21 cellular contexts compared by ENCODE assay signal in genomic region chr16:49733278-49734009, GRCh38.
"Had no signal": no experiment of that assay in that cellular context is flagged by ENCODE, and none has a peak within 500 bp of the region (broad histone marks: within the 10 kb centered on the region; RNA-seq: fewer than 3 reads in every experiment).

No MANE protein-coding gene starts in this region.

- H3K9me3 ChIP-seq: neutrophil, ovary, psoas muscle had no signal

- H3K4me3 ChIP-seq: left lung, lung, ovary, psoas muscle, right atrium auricular region had no signal

- ATAC-seq: activated CD8-positive, alpha-beta memory T cell treated with anti-CD3 and anti-CD28 coated beads, Interleukin-2, amount 10 ng/mL, durations not matched to agents 7 days and 5 days; foreskin keratinocyte; naive thymus-derived CD8-positive, alpha-beta T cell; stimulated activated naive CD8-positive, alpha-beta T cell treated with anti-CD3 and anti-CD28 coated beads, Interleukin-15, Interleukin-2, amounts not matched to agents 100 U/mL and 50 U/mL, for 24 hours had no signal

- H3K36me3 ChIP-seq: left lung, neutrophil, ovary, right atrium auricular region had no signal

- H3K27ac ChIP-seq: foreskin keratinocyte, left lung, neutrophil, ovary, psoas muscle, right atrium auricular region had no signal

- DNase-seq: activated CD4-positive, alpha-beta memory T cell treated with anti-CD3 and anti-CD28 coated beads for 36 hours; activated CD4-positive, alpha-beta T cell treated with anti-CD3 and anti-CD28 coated beads for 48 hours; activated CD8-positive, alpha-beta memory T cell treated with anti-CD3 and anti-CD28 coated beads, Interleukin-2, amount 10 ng/mL, durations not matched to agents 7 days and 5 days; activated effector memory CD4-positive, alpha-beta T cell treated with anti-CD3 and anti-CD28 coated beads, Interleukin-2, amount 50 U/mL, for 16 hours; activated naive CD4-positive, alpha-beta T cell treated with anti-CD3 and anti-CD28 coated beads, Interleukin-2, amount 10 ng/mL, durations not matched to agents 7 days and 5 days; activated T-cell treated with anti-CD3 and anti-CD28 coated beads for 4 hours; cortex of kidney; erythroblast; foreskin keratinocyte; naive thymus-derived CD8-positive, alpha-beta T cell; stimulated activated CD4-positive, alpha-beta T cell treated with anti-CD3 and anti-CD28 coated beads, Interleukin-12 subunit alpha, Interleukin-12 subunit beta, amount 100 ng/mL, for 4 hours; stimulated activated CD4-positive, alpha-beta T cell treated with anti-CD3 and anti-CD28 coated beads, Interleukin-4, amount 100 ng/mL, for 4 hours; stimulated activated naive CD8-positive, alpha-beta T cell treated with anti-CD3 and anti-CD28 coated beads, Interleukin-15, Interleukin-2, amounts not matched to agents 100 U/mL and 50 U/mL, for 24 hours; T-helper 1 cell; T-helper 9 cell had no signal

- H3K4me1 ChIP-seq: foreskin keratinocyte, left lung had no signal

- H3K27me3 ChIP-seq: foreskin keratinocyte, left lung, neutrophil, ovary, right atrium auricular region had no signal
